10 cellular contexts compared by ENCODE assay signal in the genomic region with DNA sequence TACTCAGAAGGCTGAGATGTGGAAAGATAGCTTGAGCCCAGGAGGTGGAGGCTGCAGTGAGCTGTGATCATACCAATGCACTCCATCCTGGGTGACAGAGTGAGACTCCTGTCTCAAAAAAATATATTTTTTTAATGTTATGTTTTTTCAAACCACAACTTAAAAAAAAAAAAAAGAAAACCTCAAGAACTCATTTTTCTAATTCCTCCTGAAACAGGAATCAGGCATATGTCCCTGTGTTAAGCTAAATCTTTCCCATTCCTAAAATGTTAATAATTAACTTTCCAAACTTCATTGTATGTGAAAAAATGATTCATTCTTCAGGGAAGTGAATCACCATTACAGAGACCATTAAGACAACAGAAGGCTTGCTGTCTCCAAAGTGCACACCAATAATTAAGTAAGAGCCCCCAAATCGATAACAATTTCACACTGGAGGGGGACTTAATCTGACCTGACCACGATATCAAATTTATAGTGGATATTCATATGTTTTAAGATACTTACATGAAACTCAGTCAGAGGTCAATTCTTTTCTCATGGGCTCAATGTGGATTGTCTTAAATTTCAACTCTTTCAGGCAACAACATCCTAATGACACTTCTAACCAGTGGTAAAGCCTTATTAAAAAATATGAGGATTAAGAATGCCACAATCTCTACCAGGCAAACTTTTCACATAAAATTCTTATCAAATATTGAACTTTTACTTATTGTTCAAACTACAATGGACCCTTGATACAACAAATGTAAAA. TPM values are rescaled to one million over a fixed set of nuclear protein-coding genes. Genes with fewer than 3 reads are reported as not detected.
DNase-seq lines count a peak whose midpoint lies in the region; ATAC-seq, FAIRE-seq and TF ChIP-seq lines count a peak whose summit lies in the region.
"Had no signal": no experiment of that assay in that cellular context is flagged by ENCODE, and none has a peak within 500 bp of the region (broad histone marks: within the 10 kb centered on the region; RNA-seq: fewer than 3 reads in every experiment).

No MANE protein-coding gene starts in this region.

- H3K9me3 Mint-ChIP-seq in activated CD4-positive, alpha-beta T cell treated with anti-CD3 and anti-CD28 coated beads, Interleukin-2, amount 10 ng/mL, durations not matched to agents 24 days and 14 days, result no peaks in the 10 kb centered on the region
- H3K9me3 Mint-ChIP-seq in activated CD8-positive, alpha-beta T cell treated with anti-CD3 and anti-CD28 coated beads for 36 hours, result no peaks in the 10 kb centered on the region

- no peaks in the 10 kb centered on the region for H3K9me3 ChIP-seq in small intestine (ENCODE audit: control insufficient read depth, low read depth)
- H3K9me3 ChIP-seq in heart left ventricle, result no peaks in the 10 kb centered on the region
- H3K9me3 ChIP-seq: psoas muscle had no signal

- peaks cover 75% of the 10 kb centered on the region for H3K4me1 ChIP-seq in foreskin keratinocyte
- H3K4me1 ChIP-seq in small intestine (ENCODE audit: control insufficient read depth in 2 of 2, insufficient read depth in 1 of 2, low read depth in 1 of 2, low read length in 1 of 2), result peaks cover 5 to 17% of the 10 kb centered on the region in 2 donors
- H3K4me1 ChIP-seq in heart left ventricle, result peaks cover 0 to 87% (median 16%) of the 10 kb centered on the region in 12 donors

- peak overlapping the region; percentile 66 for H3K27ac Mint-ChIP-seq in activated CD4-positive, alpha-beta T cell treated with anti-CD3 and anti-CD28 coated beads, Interleukin-2, amount 10 ng/mL, durations not matched to agents 24 days and 14 days
- peak overlapping the region; percentile 96 for H3K27ac Mint-ChIP-seq in activated CD8-positive, alpha-beta T cell treated with anti-CD3 and anti-CD28 coated beads for 36 hours

- peaks cover 22% of the 10 kb centered on the region for H3K36me3 Mint-ChIP-seq in activated CD4-positive, alpha-beta T cell treated with anti-CD3 and anti-CD28 coated beads, Interleukin-2, amount 10 ng/mL, durations not matched to agents 24 days and 14 days (ENCODE audit: low read depth)
- H3K36me3 Mint-ChIP-seq in activated CD8-positive, alpha-beta T cell treated with anti-CD3 and anti-CD28 coated beads for 36 hours (ENCODE audit: low read depth), result peaks cover 47% of the 10 kb centered on the region

- H3K4me1 Mint-ChIP-seq in activated CD4-positive, alpha-beta T cell treated with anti-CD3 and anti-CD28 coated beads, Interleukin-2, amount 10 ng/mL, durations not matched to agents 24 days and 14 days, result peaks cover 67% of the 10 kb centered on the region
- peaks cover 72% of the 10 kb centered on the region for H3K4me1 Mint-ChIP-seq in activated CD8-positive, alpha-beta T cell treated with anti-CD3 and anti-CD28 coated beads for 36 hours (ENCODE audit: low read depth)

- 9 to 57% (median 35%) methylated on average over 2 of the region's 2 CpGs for WGBS in small intestine, 3 donors
- 70 to 95% (median 80%) methylated on average over 2 of the region's 2 CpGs for WGBS in heart left ventricle, 4 donors

- POLR2A ChIA-PET in activated CD8-positive, alpha-beta T cell treated with anti-CD3 and anti-CD28 coated beads for 36 hours (lab: Charles Lee), result interaction anchor here (0.6 kb wide), 2 partner anchors 23 to 89 kb away, joined by 3 read pairs; no protein-coding TSS in a partner anchor

- no peak for TF ChIP-seq CTCF in activated CD8-positive, alpha-beta T cell treated with anti-CD3 and anti-CD28 coated beads for 36 hours (IDR thresholded peaks at IDR 0.05)
- TF ChIP-seq CTCF in foreskin keratinocyte (conservative IDR thresholded peaks at IDR 0.05), result no peak
- no peak for TF ChIP-seq CTCF in heart left ventricle (IDR thresholded peaks at IDR 0.05)

- no peak for FAIRE-seq in small intestine (lab: Jason Lieb, UNC)

- intact Hi-C loops in activated CD4-positive, alpha-beta T cell treated with anti-CD3 and anti-CD28 coated beads, Interleukin-2, amount 10 ng/mL, durations not matched to agents 24 days and 14 days (cut with micrococcal nuclease), result loop anchor here (10.0 kb wide), 2 partner anchors 48 to 1392 kb away; a partner anchor contains a TSS
- intact Hi-C loops in activated CD8-positive, alpha-beta T cell treated with anti-CD3 and anti-CD28 coated beads for 36 hours (cut with micrococcal nuclease), result loop anchor here (10.0 kb wide), 1 partner anchor 1348 kb away; a partner anchor contains a TSS
- intact Hi-C loops in heart left ventricle (cut with DNase I), result loop anchor here in 1 of 10 donors (10.0 kb wide), 1 partner anchor 478 kb away; no protein-coding TSS in a partner anchor

- no peak overlapping the region for H3K4me3 ChIP-seq in small intestine (ENCODE audit: low read depth in 1 of 2, low read length in 2 of 2)
- no peak overlapping the region for H3K4me3 ChIP-seq in heart left ventricle

- H3K27ac ChIP-seq in foreskin keratinocyte, result peak overlapping the region; percentile 26
- H3K27ac ChIP-seq in small intestine (ENCODE audit: low read depth in 1 of 2, low read length in 1 of 2), result peak overlapping the region in 1 of 2 donors; percentile 17
- H3K27ac ChIP-seq in heart left ventricle, result peak overlapping the region in 1 of 12 donors; percentile 73
- H3K27ac ChIP-seq: psoas muscle had no signal

- H3K36me3 ChIP-seq in small intestine (ENCODE audit: control insufficient read depth in 2 of 2, insufficient read depth in 2 of 2, low read length in 2 of 2) (no peaks in the 10 kb centered on the region), heart left ventricle (peaks cover 0 to 3% (median 0%) of the 10 kb centered on the region in 9 donors)

- H3K27me3 Mint-ChIP-seq in activated CD4-positive, alpha-beta T cell treated with anti-CD3 and anti-CD28 coated beads, Interleukin-2, amount 10 ng/mL, durations not matched to agents 24 days and 14 days, result no peaks in the 10 kb centered on the region
- no peaks in the 10 kb centered on the region for H3K27me3 Mint-ChIP-seq in activated CD8-positive, alpha-beta T cell treated with anti-CD3 and anti-CD28 coated beads for 36 hours

- TF ChIP-seq POLR2A in heart left ventricle (IDR thresholded peaks at IDR 0.05), result no peak

- H3K4me3 Mint-ChIP-seq in activated CD4-positive, alpha-beta T cell treated with anti-CD3 and anti-CD28 coated beads, Interleukin-2, amount 10 ng/mL, durations not matched to agents 24 days and 14 days, result peak overlapping the region; percentile 51
- H3K4me3 Mint-ChIP-seq in activated CD8-positive, alpha-beta T cell treated with anti-CD3 and anti-CD28 coated beads for 36 hours, result peak overlapping the region; percentile 98

- DNase-seq in activated CD4-positive, alpha-beta T cell treated with anti-CD3 and anti-CD28 coated beads, Interleukin-2, amount 10 ng/mL, durations not matched to agents 24 days and 14 days, result no peak
- DNase-seq in activated CD4-positive, alpha-beta T cell treated with anti-CD3 and anti-CD28 coated beads, Interleukin-2, amount 50 U/mL, for 48 hours, result no peak
- no peak for DNase-seq in activated CD8-positive, alpha-beta T cell treated with anti-CD3 and anti-CD28 coated beads for 36 hours
- DNase-seq in foreskin keratinocyte (peak; percentile 48 to 76), small intestine (peak; percentile 62), GM19240 (ENCODE audit: insufficient read length, low spot score) (no peak), heart left ventricle (no peak)
- DNase-seq: foreskin melanocyte, psoas muscle had no signal

- no peaks in the 10 kb centered on the region for H3K27me3 ChIP-seq in foreskin keratinocyte
- H3K27me3 ChIP-seq in small intestine (ENCODE audit: control insufficient read depth in 2 of 2, insufficient read depth in 2 of 2, low read length in 2 of 2), result no peaks in the 10 kb centered on the region
- no peaks in the 10 kb centered on the region for H3K27me3 ChIP-seq in heart left ventricle

- ATAC-seq in activated CD8-positive, alpha-beta T cell treated with anti-CD3 and anti-CD28 coated beads for 36 hours, result no peak
- peak; percentile 42 for ATAC-seq in foreskin keratinocyte
- ATAC-seq in HG03175 (IDR thresholded peaks at IDR 0.05; ENCODE audit: unreplicated experiment), result no peak
- no peak for ATAC-seq in heart left ventricle
- ATAC-seq: psoas muscle had no signal

- CTCF ChIA-PET in activated CD8-positive, alpha-beta T cell treated with anti-CD3 and anti-CD28 coated beads for 36 hours (lab: Charles Lee), result no interaction called here

RNA-seq across cellular contexts. Expression of a gene that starts 5.2 kb away (rescaled TPM):
- total RNA-seq in activated CD4-positive, alpha-beta T cell treated with anti-CD3 and anti-CD28 coated beads, Interleukin-2, amount 10 ng/mL, durations not matched to agents 24 days and 14 days, result 47.7 and 55.1 TPM in 2 replicates
- 10 to 100 TPM; 58.7 to 63.5 TPM for total RNA-seq in activated CD8-positive, alpha-beta T cell treated with anti-CD3 and anti-CD28 coated beads for 36 hours
- 43.3 and 52.0 TPM in 2 replicates for total RNA-seq in foreskin keratinocyte
- polyA plus RNA-seq in foreskin keratinocyte, result 14.7 and 17.4 TPM in 2 replicates
- 10 to 100 TPM; 29.5 to 42.6 (median 30.0) TPM for polyA plus RNA-seq in small intestine
- 10 to 100 TPM in 2 of 9 donors, 1 to 10 TPM in 7; 6.7 to 49.3 (median 7.4) TPM for total RNA-seq in heart left ventricle
- 1 to 10 TPM; 5.8 to 8.7 TPM for polyA plus RNA-seq in heart left ventricle

Comparison
In these comparisons a context has a peak if more than half of its experiments do, and no peak if none do; other contexts are left out.
1. DNase-seq: peak in foreskin keratinocyte (2 of 2) and small intestine (single experiment); none in activated CD4-positive, alpha-beta T cell treated with anti-CD3 and anti-CD28 coated beads, Interleukin-2, amount 10 ng/mL, durations not matched to agents 24 days and 14 days (single experiment), activated CD4-positive, alpha-beta T cell treated with anti-CD3 and anti-CD28 coated beads, Interleukin-2, amount 50 U/mL, for 48 hours (0 of 2), activated CD8-positive, alpha-beta T cell treated with anti-CD3 and anti-CD28 coated beads for 36 hours (single experiment), GM19240 (single experiment) and heart left ventricle (0 of 5).